In genomic region chr17:11885051-11885450, GRCh38 we compare ENCODE assay signal across 32 cellular contexts.
"Had no signal": no experiment of that assay in that cellular context is flagged by ENCODE, and none has a peak within 500 bp of the region (broad histone marks: within the 10 kb centered on the region; RNA-seq: fewer than 3 reads in every experiment).

No MANE protein-coding gene starts in this region.

- H3K27ac ChIP-seq: brain microvascular endothelial cell, KMS-11, PC-9, RWPE1, WERI-Rb-1 had no signal

- ATAC-seq: activated T-cell treated with anti-CD3 and anti-CD28 coated beads, Interleukin-2, amount 50 U/mL, for 72 hours; activated T-helper 17 cell treated with anti-CD3 and anti-CD28 coated beads, Interleukin-2, amount 50 U/mL, for 72 hours; Right ventricle myocardium inferior had no signal

- H3K27me3 ChIP-seq: brain microvascular endothelial cell had no signal

- H3K4me3 ChIP-seq: PC-9 had no signal

- H3K4me2 ChIP-seq: KMS-11, PC-9 had no signal

- H3K36me3 ChIP-seq: brain microvascular endothelial cell, WERI-Rb-1 had no signal

- H2AFZ ChIP-seq: PC-9 had no signal

- DNase-seq: activated CD4-positive, alpha-beta memory T cell treated with anti-CD3 and anti-CD28 coated beads, Interleukin-2, amount 10 ng/mL, durations not matched to agents 7 days and 5 days; activated CD4-positive, alpha-beta T cell treated with anti-CD3 and anti-CD28 coated beads for 1 hour; activated CD4-positive, alpha-beta T cell treated with anti-CD3 and anti-CD28 coated beads for 48 hours; activated CD4-positive, CD25-positive, alpha-beta regulatory T cell; activated effector memory CD4-positive, alpha-beta T cell treated with anti-CD3 and anti-CD28 coated beads, Interleukin-2, amount 50 U/mL, for 16 hours; activated naive CD4-positive, alpha-beta T cell; activated naive CD4-positive, alpha-beta T cell treated with anti-CD3 and anti-CD28 coated beads, Interleukin-2, amount 50 U/mL, for 16 hours; activated naive CD8-positive, alpha-beta T cell treated with anti-CD3 and anti-CD28 coated beads for 36 hours; activated T-cell treated with anti-CD3 and anti-CD28 coated beads, Interleukin-2, amount 50 U/mL, for 1 hour; activated T-cell treated with anti-CD3 and anti-CD28 coated beads, Interleukin-2, amount 50 U/mL, for 72 hours; amniotic stem cell; aorta; brain microvascular endothelial cell; MM.1S; MV-4-11; NCI-H1092; NCI-H1436 treated with DMSO at 0.1 percent for 48 hours; NCI-H1694 treated with DMSO at 0.1 percent for 48 hours; NCI-H2029; NCI-H345; NCI-H524 treated with DMSO at 0.1 percent for 48 hours; NCI-H748 treated with DMSO at 0.1 percent for 48 hours; NK-92 treated with Interleukin-12 subunit alpha and Interleukin-12 subunit beta, amount 100 ng/mL, for 24 hours; PC-9; SW 1271; T-helper 1 cell; T1000; WERI-Rb-1 had no signal
